Comparison of ENCODE assay signal across 1 cellular context in the genomic region with DNA sequence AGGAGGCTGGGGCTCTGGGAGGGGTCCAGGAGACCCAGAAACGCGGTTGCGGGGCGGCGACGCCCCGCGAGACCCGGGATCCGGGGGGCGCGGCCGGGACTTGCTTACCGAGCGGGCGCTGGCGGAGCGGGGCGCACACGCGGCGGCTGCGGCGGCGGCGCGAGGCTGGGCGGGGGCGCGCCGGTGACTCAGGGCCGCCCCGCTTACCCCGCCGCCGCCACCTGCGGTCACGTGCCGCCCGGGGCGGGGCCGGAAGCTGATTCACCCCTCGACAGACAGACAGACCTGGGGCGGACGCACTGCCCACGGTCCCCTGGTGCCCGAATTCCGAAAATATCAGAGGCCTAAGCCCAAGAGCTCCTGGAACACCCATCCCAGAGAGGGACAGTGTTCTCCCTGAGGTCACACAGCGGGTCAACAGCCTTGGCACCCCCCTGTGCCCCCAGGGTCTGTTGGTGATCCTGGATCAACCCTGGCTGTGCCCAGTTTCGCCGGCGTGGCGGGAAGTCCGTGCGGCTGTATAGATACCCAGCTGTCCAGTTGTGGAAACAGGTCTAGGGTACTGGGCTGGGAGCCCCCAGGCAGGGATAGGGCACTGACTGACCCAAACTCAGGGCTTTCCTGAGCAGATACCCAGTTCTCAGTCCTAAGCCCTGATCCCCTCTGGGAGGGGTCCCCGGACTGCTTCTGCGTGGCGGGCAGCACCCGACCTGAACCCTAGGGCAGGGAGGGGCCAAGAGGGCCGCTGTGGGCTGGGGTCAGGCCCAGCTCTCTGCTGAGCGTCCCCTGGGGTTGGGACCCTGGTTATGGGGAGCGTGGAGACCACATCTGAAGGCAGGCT.
TF ChIP-seq lines count a peak whose summit lies in the region.

A gene with protein sequence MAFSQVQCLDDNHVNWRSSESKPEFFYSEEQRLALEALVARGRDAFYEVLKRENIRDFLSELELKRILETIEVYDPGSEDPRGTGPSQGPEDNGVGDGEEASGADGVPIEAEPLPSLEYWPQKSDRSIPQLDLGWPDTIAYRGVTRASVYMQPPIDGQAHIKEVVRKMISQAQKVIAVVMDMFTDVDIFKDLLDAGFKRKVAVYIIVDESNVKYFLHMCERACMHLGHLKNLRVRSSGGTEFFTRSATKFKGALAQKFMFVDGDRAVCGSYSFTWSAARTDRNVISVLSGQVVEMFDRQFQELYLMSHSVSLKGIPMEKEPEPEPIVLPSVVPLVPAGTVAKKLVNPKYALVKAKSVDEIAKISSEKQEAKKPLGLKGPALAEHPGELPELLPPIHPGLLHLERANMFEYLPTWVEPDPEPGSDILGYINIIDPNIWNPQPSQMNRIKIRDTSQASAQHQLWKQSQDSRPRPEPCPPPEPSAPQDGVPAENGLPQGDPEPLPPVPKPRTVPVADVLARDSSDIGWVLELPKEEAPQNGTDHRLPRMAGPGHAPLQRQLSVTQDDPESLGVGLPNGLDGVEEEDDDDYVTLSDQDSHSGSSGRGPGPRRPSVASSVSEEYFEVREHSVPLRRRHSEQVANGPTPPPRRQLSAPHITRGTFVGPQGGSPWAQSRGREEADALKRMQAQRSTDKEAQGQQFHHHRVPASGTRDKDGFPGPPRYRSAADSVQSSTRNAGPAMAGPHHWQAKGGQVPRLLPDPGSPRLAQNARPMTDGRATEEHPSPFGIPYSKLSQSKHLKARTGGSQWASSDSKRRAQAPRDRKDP (minus strand): TSS at position 164 of the 841 bp plus-strand sequence. CDS start 723 bp downstream, outside the sequence.

TF ChIP-seq in HepG2, 621 proteins besides CTCF, POLR2A, EP300 and RAD21 (continued from another document):
- TF ChIP-seq, protein P1, sequence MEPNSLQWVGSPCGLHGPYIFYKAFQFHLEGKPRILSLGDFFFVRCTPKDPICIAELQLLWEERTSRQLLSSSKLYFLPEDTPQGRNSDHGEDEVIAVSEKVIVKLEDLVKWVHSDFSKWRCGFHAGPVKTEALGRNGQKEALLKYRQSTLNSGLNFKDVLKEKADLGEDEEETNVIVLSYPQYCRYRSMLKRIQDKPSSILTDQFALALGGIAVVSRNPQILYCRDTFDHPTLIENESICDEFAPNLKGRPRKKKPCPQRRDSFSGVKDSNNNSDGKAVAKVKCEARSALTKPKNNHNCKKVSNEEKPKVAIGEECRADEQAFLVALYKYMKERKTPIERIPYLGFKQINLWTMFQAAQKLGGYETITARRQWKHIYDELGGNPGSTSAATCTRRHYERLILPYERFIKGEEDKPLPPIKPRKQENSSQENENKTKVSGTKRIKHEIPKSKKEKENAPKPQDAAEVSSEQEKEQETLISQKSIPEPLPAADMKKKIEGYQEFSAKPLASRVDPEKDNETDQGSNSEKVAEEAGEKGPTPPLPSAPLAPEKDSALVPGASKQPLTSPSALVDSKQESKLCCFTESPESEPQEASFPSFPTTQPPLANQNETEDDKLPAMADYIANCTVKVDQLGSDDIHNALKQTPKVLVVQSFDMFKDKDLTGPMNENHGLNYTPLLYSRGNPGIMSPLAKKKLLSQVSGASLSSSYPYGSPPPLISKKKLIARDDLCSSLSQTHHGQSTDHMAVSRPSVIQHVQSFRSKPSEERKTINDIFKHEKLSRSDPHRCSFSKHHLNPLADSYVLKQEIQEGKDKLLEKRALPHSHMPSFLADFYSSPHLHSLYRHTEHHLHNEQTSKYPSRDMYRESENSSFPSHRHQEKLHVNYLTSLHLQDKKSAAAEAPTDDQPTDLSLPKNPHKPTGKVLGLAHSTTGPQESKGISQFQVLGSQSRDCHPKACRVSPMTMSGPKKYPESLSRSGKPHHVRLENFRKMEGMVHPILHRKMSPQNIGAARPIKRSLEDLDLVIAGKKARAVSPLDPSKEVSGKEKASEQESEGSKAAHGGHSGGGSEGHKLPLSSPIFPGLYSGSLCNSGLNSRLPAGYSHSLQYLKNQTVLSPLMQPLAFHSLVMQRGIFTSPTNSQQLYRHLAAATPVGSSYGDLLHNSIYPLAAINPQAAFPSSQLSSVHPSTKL (CRISPR knock-in tag; IDR thresholded peaks at IDR 0.05) = peak; percentile 52
